In the genomic region with DNA sequence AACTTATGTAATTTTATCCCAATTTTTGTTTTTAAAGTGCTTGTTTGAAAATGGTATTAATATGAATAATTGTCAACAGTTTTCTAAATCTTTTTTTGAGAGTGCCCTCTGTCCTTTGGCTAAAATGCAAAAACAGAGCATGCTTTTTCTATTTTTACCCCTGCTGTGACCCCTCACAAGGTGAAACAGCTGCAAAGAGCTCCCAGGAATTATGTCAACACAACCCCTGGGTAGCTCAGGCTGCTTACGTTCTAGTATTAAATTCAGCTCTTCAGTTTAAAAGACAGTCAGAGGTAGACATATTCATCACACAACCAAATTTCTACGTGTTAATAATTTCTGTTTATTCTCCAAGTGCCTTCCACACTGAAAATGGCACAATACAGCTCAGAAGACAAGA, we compare ENCODE assay signal across 19 cellular contexts.
DNase-seq lines count a peak whose midpoint lies in the region; ATAC-seq and TF ChIP-seq lines count a peak whose summit lies in the region.
"Had no signal": no experiment of that assay in that cellular context is flagged by ENCODE, and none has a peak within 500 bp of the region (broad histone marks: within the 10 kb centered on the region; RNA-seq: fewer than 3 reads in every experiment).

No MANE protein-coding gene starts in this region.

- H3K27ac ChIP-seq in MM.1S (ENCODE audit: low read length): no peak overlapping the region
- H3K27ac ChIP-seq: BLaER1, Peyer's patch had no signal

- H2AFZ ChIP-seq in MM.1S (ENCODE audit: low read length): no peak overlapping the region

- no peaks in the 10 kb centered on the region for H4K20me1 ChIP-seq in MM.1S (ENCODE audit: insufficient read depth, low read length)
- H4K20me1 ChIP-seq: BLaER1 had no signal

- peak; percentile 47 for DNase-seq in NCI-H345 (lab: John Stamatoyannopoulos, UW)
- DNase-seq in NCI-H345 treated with DMSO at 0.1 percent for 48 hours (lab: John Stamatoyannopoulos, UW; ENCODE audit: unreplicated experiment): no peak
- DNase-seq in COR-L47 (lab: John Stamatoyannopoulos, UW): peak; percentile 68
- peak; percentile 73 for DNase-seq in NCI-H146 (lab: John Stamatoyannopoulos, UW)
- DNase-seq in left ventricle myocardium superior: no peak
- no peak for DNase-seq in MM.1S
- no peak for DNase-seq in ACHN
- DNase-seq in NCI-H1436 (lab: John Stamatoyannopoulos, UW): no peak
- DNase-seq: CD8-positive, alpha-beta T cell; DMS79 treated with DMSO at 0.1 percent for 48 hours; KG1; NCI-H1105 treated with DMSO at 0.1 percent for 48 hours; NCI-H2029 treated with DMSO at 0.1 percent for 48 hours; NCI-H2227 treated with DMSO at 0.1 percent for 48 hours; Peyer's patch; SIG-M5; T-helper 2 cell had no signal

- no peaks in the 10 kb centered on the region for H3K9me3 ChIP-seq in MM.1S (replicated peaks; ENCODE audit: insufficient read depth, low read length)
- H3K9me3 ChIP-seq: BLaER1, Peyer's patch had no signal

- H3K9me2 ChIP-seq in MM.1S (replicated peaks; ENCODE audit: insufficient read depth, low read length): no peaks in the 10 kb centered on the region

- H3K4me1 ChIP-seq in MM.1S (ENCODE audit: low read length): peaks cover 6% of the 10 kb centered on the region
- H3K4me1 ChIP-seq: BLaER1, Peyer's patch had no signal

- H3K27me3 ChIP-seq in MM.1S (replicated peaks; ENCODE audit: insufficient read depth, low read length): no peaks in the 10 kb centered on the region
- H3K27me3 ChIP-seq: BLaER1, Peyer's patch had no signal

- peak; percentile 82 for ATAC-seq in left ventricle myocardium superior
- ATAC-seq: CD8-positive, alpha-beta T cell; HepG2 had no signal

- intact Hi-C loops in left ventricle myocardium superior (cut with micrococcal nuclease): no loop called here

- H3K4me3 ChIP-seq in MM.1S (ENCODE audit: low read length): no peak overlapping the region
- H3K4me3 ChIP-seq: BLaER1, Peyer's patch had no signal

- H3K79me2 ChIP-seq in MM.1S (ENCODE audit: low read length): no peaks in the 10 kb centered on the region

- H3K4me2 ChIP-seq in MM.1S (ENCODE audit: low read depth, low read length): no peak overlapping the region
- H3K4me2 ChIP-seq: BLaER1 had no signal

- H3F3A ChIP-seq in MM.1S (ENCODE audit: insufficient read depth, low read length): no peaks in the 10 kb centered on the region

- in situ Hi-C loops in ACHN (cut with HindIII; ENCODE audit: low pct_ligation_motif_present, low pct_unique_long_range_greater_than_20kb, low sequenced_read_pairs): no loop called here

- no peaks in the 10 kb centered on the region for H3K36me3 ChIP-seq in MM.1S (replicated peaks; ENCODE audit: insufficient read depth, low read length)
- H3K36me3 ChIP-seq: BLaER1, Peyer's patch had no signal

- no peak overlapping the region for H3K9ac ChIP-seq in MM.1S (ENCODE audit: low read length)
- H3K9ac ChIP-seq: BLaER1 had no signal

- no peak for TF ChIP-seq CTCF in MM.1S (IDR thresholded peaks at IDR 0.05; ENCODE audit: low read length)

Comparison
In these comparisons a context has a peak if more than half of its experiments do, and no peak if none do; other contexts are left out.
1. DNase-seq: peak in NCI-H345 (single experiment), COR-L47 (single experiment) and NCI-H146 (single experiment); none in NCI-H345 treated with DMSO at 0.1 percent for 48 hours (single experiment), left ventricle myocardium superior (single experiment), MM.1S (single experiment), ACHN (single experiment) and NCI-H1436 (single experiment).